ENCODE assay signal across 8 cellular contexts in genomic region chr21:39313042-39313456, GRCh38. TPM values are rescaled to one million over a fixed set of nuclear protein-coding genes. Genes with fewer than 3 reads are reported as not detected.
DNase-seq lines count a peak whose midpoint lies in the region; ATAC-seq and TF ChIP-seq lines count a peak whose summit lies in the region.

No MANE protein-coding gene starts in this region.

- peak; percentile 5 for DNase-seq in activated T-cell treated with anti-CD3 and anti-CD28 coated beads, Interleukin-2, amount 50 U/mL, for 4 hours
- DNase-seq in glutamatergic neuron (peak; percentile 53), posterior vena cava (ENCODE audit: low spot score) (peak; percentile 85), cortex of kidney (lab: John Stamatoyannopoulos, UW) (no peak), mesenteric fat pad (ENCODE audit: low spot score) (no peak)

- H3K27ac Mint-ChIP-seq in glutamatergic neuron (ENCODE audit: unreplicated experiment) = no peak overlapping the region

- H3K27me3 ChIP-seq in BLaER1 treated with 17β-estradiol and CSF1 and Interleukin-3, amounts not matched to agents 10 nM and 100 nM = no peaks in the 10 kb centered on the region
- no peaks in the 10 kb centered on the region for H3K27me3 ChIP-seq in HUES48 (ENCODE audit: control insufficient read depth, insufficient read depth, low read length)

- peak overlapping the region; percentile 60 to 86 (median 79) for H3K4me3 ChIP-seq in BLaER1 treated with 17β-estradiol and CSF1 and Interleukin-3, amounts not matched to agents 10 nM and 100 nM
- peak overlapping the region; percentile 76 for H3K4me3 ChIP-seq in HUES48 (ENCODE audit: low read depth, low read length)

- no peaks in the 10 kb centered on the region for H3K27me3 Mint-ChIP-seq in activated T-cell treated with anti-CD3 and anti-CD28 coated beads, Interleukin-2, amount 50 U/mL, for 4 hours (ENCODE audit: low read depth)
- H3K27me3 Mint-ChIP-seq in glutamatergic neuron (ENCODE audit: unreplicated experiment) = peaks cover 9% of the 10 kb centered on the region

- H3K27ac ChIP-seq in BLaER1 treated with 17β-estradiol and CSF1 and Interleukin-3, amounts not matched to agents 10 nM and 100 nM = peak overlapping the region; percentile 95 to 100 (median 99)
- H3K27ac ChIP-seq in HUES48 (ENCODE audit: low read depth, low read length) = peak overlapping the region; percentile 98

- H3K4me2 ChIP-seq in BLaER1 treated with 17β-estradiol and CSF1 and Interleukin-3, amounts not matched to agents 10 nM and 100 nM = peak overlapping the region in 6 of 11 experiments; percentile 81 to 93 (median 86); a peak in 10 of 22 replicates

- H4K20me1 ChIP-seq in BLaER1 treated with 17β-estradiol and CSF1 and Interleukin-3, amounts not matched to agents 10 nM and 100 nM = peaks cover 20 to 42% (median 40%) of the 10 kb centered on the region in 11 experiments; a peak in 21 of 22 replicates

- ATAC-seq in GM19351 (IDR thresholded peaks at IDR 0.05; ENCODE audit: unreplicated experiment) = peak; percentile 3
- peak; percentile 8 to 9 for ATAC-seq in activated T-cell treated with anti-CD3 and anti-CD28 coated beads, Interleukin-2, amount 50 U/mL, for 4 hours

- H3K4me1 Mint-ChIP-seq in activated T-cell treated with anti-CD3 and anti-CD28 coated beads, Interleukin-2, amount 50 U/mL, for 4 hours (ENCODE audit: low read depth) = peaks cover 46% of the 10 kb centered on the region
- H3K4me1 Mint-ChIP-seq in glutamatergic neuron (ENCODE audit: low read depth, unreplicated experiment) = peaks cover 11% of the 10 kb centered on the region

- peaks cover 32 to 48% (median 42%) of the 10 kb centered on the region in 10 experiments for H3K4me1 ChIP-seq in BLaER1 treated with 17β-estradiol and CSF1 and Interleukin-3, amounts not matched to agents 10 nM and 100 nM
- peaks cover 10% of the 10 kb centered on the region for H3K4me1 ChIP-seq in HUES48 (ENCODE audit: control insufficient read depth, insufficient read depth, low read length)

- H3K9ac ChIP-seq in BLaER1 treated with 17β-estradiol and CSF1 and Interleukin-3, amounts not matched to agents 10 nM and 100 nM = peak overlapping the region; percentile 90 to 99 (median 97)
- H3K9ac ChIP-seq in HUES48 (ENCODE audit: low read depth, low read length) = peak overlapping the region; percentile 97; the same call in 1 of the 2 replicates

- peaks cover 30 to 41% (median 38%) of the 10 kb centered on the region in 11 experiments for H3K36me3 ChIP-seq in BLaER1 treated with 17β-estradiol and CSF1 and Interleukin-3, amounts not matched to agents 10 nM and 100 nM
- H3K36me3 ChIP-seq in HUES48 (ENCODE audit: control insufficient read depth, insufficient read depth, low read length) = peaks cover 36% of the 10 kb centered on the region

- intact Hi-C loops in posterior vena cava (cut with DNase I) = loop anchor here in 1 of 2 donors (10.0 kb wide), 1 partner anchor 72 kb away; a partner anchor contains a TSS

- no peaks in the 10 kb centered on the region for H3K9me3 ChIP-seq in BLaER1 treated with 17β-estradiol and CSF1 and Interleukin-3, amounts not matched to agents 10 nM and 100 nM (replicated peaks in 1 of 11)
- H3K9me3 ChIP-seq in HUES48 (ENCODE audit: control insufficient read depth, insufficient read depth, low read length) = no peaks in the 10 kb centered on the region

- H3K9me3 Mint-ChIP-seq in activated T-cell treated with anti-CD3 and anti-CD28 coated beads, Interleukin-2, amount 50 U/mL, for 4 hours = no peaks in the 10 kb centered on the region
- peaks cover 12% of the 10 kb centered on the region for H3K9me3 Mint-ChIP-seq in glutamatergic neuron (ENCODE audit: unreplicated experiment)

- H3K36me3 Mint-ChIP-seq in activated T-cell treated with anti-CD3 and anti-CD28 coated beads, Interleukin-2, amount 50 U/mL, for 4 hours (ENCODE audit: insufficient read depth) = peaks cover 7% of the 10 kb centered on the region
- no peaks in the 10 kb centered on the region for H3K36me3 Mint-ChIP-seq in glutamatergic neuron (ENCODE audit: unreplicated experiment)

- no peak for TF ChIP-seq CTCF in glutamatergic neuron (IDR thresholded peaks at IDR 0.05; ENCODE audit: partially characterized antibody, unreplicated experiment)

- peak overlapping the region; percentile 86 for H3K4me3 Mint-ChIP-seq in activated T-cell treated with anti-CD3 and anti-CD28 coated beads, Interleukin-2, amount 50 U/mL, for 4 hours
- H3K4me3 Mint-ChIP-seq in glutamatergic neuron (ENCODE audit: unreplicated experiment) = peak overlapping the region; percentile 25

RNA-seq across cellular contexts. Expression of gene BRWD1, which starts 0.4 kb away (rescaled TPM):
- 10 to 100 TPM; 17.3 to 24.7 (median 22.9) TPM for total RNA-seq in activated T-cell treated with anti-CD3 and anti-CD28 coated beads, Interleukin-2, amount 50 U/mL, for 4 hours
- total RNA-seq in glutamatergic neuron (ENCODE audit: unreplicated experiment) (64.6 TPM), posterior vena cava (10 to 100 TPM; 35.5 to 37.3 TPM), mesenteric fat pad (37.4 TPM)

RNA-seq across cellular contexts. Expression of gene HMGN1, which starts 35.8 kb away (rescaled TPM):
- total RNA-seq in activated T-cell treated with anti-CD3 and anti-CD28 coated beads, Interleukin-2, amount 50 U/mL, for 4 hours = 100 to 1,000 TPM; 313 to 333 (median 321) TPM
- total RNA-seq in glutamatergic neuron (ENCODE audit: unreplicated experiment) (231 TPM), posterior vena cava (100 to 1,000 TPM in 1 of 2 donors, 10 to 100 TPM in 1; 65.9 to 101 TPM), mesenteric fat pad (88.1 TPM)

Comparison
In these comparisons a context has a peak if more than half of its experiments do, and no peak if none do; other contexts are left out.
1. DNase-seq: peak in activated T-cell treated with anti-CD3 and anti-CD28 coated beads, Interleukin-2, amount 50 U/mL, for 4 hours (single experiment), glutamatergic neuron (single experiment) and posterior vena cava (single experiment); none in cortex of kidney (single experiment) and mesenteric fat pad (single experiment).